In the genomic region with DNA sequence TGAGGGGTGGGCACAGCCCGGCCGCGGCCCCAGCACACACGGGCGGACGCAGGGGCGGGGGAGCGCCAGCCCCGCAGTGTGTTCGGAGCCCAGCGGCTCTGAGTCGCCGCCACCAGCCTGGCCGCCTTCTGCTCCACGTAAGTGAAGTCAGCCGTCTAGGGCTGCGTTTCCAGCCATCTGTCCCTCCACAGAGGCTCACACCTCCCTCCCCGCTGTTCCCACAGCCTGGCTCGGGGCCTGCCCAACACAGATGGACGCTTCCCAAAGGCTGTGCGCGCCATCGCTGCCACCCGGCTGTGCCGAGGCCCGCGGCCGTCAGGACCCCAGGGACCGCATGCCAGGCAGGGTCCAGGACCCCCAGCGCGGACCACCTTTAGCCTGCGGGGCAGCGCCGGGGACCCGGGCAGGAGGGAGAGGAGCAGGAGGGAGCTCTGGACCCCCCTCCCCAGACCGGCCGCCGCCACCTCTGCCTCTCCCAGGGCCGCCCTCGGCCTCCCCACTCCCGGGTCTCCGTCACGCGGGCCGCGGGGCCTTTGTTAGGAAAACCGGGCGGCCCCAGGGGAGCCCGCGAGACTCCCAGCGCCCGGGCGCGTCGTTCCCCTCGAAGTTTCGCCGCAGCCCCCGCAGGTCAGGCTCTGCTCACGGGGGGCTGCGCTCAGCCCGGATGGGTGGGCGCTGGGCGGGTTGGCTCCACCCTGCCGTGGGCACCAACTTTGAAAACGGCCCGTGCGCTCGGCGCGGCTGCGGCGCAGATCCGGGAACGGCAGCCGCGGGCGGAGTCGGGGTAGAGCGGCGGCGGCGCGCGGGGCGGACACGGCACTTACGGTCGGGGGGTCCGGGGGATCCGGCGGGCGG, we compare ENCODE assay signal across 9 cellular contexts. TPM values are rescaled to one million over a fixed set of nuclear protein-coding genes. Genes with fewer than 3 reads are reported as not detected.
DNase-seq lines count a peak whose midpoint lies in the region; ATAC-seq and TF ChIP-seq lines count a peak whose summit lies in the region.
"Had no signal": no experiment of that assay in that cellular context is flagged by ENCODE, and none has a peak within 500 bp of the region (broad histone marks: within the 10 kb centered on the region; RNA-seq: fewer than 3 reads in every experiment).

No MANE protein-coding gene starts in this region.

- in situ Hi-C loops in astrocyte of the cerebellum (cut with HindIII; ENCODE audit: low sequenced_read_pairs): no loop called here

- no peak overlapping the region for H3K27ac ChIP-seq in mesenchymal stem cell (ENCODE audit: low read length, poor library complexity, severe bottlenecking)
- peak overlapping the region; percentile 60 for H3K27ac ChIP-seq in vagina

- H3K9me3 Mint-ChIP-seq in natural killer cell: no peaks in the 10 kb centered on the region
- no peaks in the 10 kb centered on the region for H3K9me3 Mint-ChIP-seq in natural killer cell treated with Interleukin-12 subunit alpha and Interleukin-12 subunit beta and Interleukin-15 and Interleukin-18, amount 100 ng/mL, for 72 hours

- no peak overlapping the region for H3K4ac ChIP-seq in mesenchymal stem cell (ENCODE audit: low read depth in 1 of 2, low read length in 2 of 2)

- no peaks in the 10 kb centered on the region for H3K79me1 ChIP-seq in mesenchymal stem cell (replicated peaks; ENCODE audit: low read length, poor library complexity, severe bottlenecking)

- no peak overlapping the region for H2BK5ac ChIP-seq in mesenchymal stem cell (ENCODE audit: low read depth, low read length, poor library complexity, severe bottlenecking)

- TF ChIP-seq POLR2A in vagina (IDR thresholded peaks at IDR 0.05): no peak

- H4K8ac ChIP-seq in mesenchymal stem cell (ENCODE audit: low read length): no peak overlapping the region

- H3K4me1 ChIP-seq in mesenchymal stem cell (ENCODE audit: control insufficient read depth, insufficient read depth, low read depth, low read length) (peaks cover 12% of the 10 kb centered on the region), vagina (peaks cover 55% of the 10 kb centered on the region)

- H3K18ac ChIP-seq in mesenchymal stem cell (ENCODE audit: low read depth in 1 of 2, low read length in 2 of 2): no peak overlapping the region

- H3K4me3 ChIP-seq in astrocyte of the cerebellum (ENCODE audit: low read depth, low read length) (peak overlapping the region; percentile 7), mesenchymal stem cell (ENCODE audit: insufficient read depth in 1 of 2, low read depth in 1 of 2, low read length in 2 of 2) (peak overlapping the region in 1 of 2 experiments; percentile 39), vagina (peak overlapping the region; percentile 39 to 45)

- TF ChIP-seq CTCF in natural killer cell (IDR thresholded peaks at IDR 0.05): no peak
- TF ChIP-seq CTCF in astrocyte of the cerebellum (IDR thresholded peaks at IDR 0.05; ENCODE audit: low read depth, low read length, missing control alignments): no peak
- no peak for TF ChIP-seq CTCF in vagina (IDR thresholded peaks at IDR 0.05)

- no peak overlapping the region for H2AFZ ChIP-seq in mesenchymal stem cell (ENCODE audit: low read depth, low read length)

- peaks cover 72 to 87% of the 10 kb centered on the region in 2 experiments for H3K27me3 ChIP-seq in mesenchymal stem cell (ENCODE audit: control insufficient read depth in 1 of 2, insufficient read depth in 1 of 2, low read length in 2 of 2)
- H3K27me3 ChIP-seq in vagina: no peaks in the 10 kb centered on the region

- ATAC-seq in natural killer cell: peak in 1 of 3 donors; percentile 5
- ATAC-seq in natural killer cell treated with Interleukin-12 subunit alpha and Interleukin-12 subunit beta and Interleukin-15 and Interleukin-18, amount 100 ng/mL, for 72 hours: no peak
- ATAC-seq in HG03469 (IDR thresholded peaks at IDR 0.05; ENCODE audit: unreplicated experiment): no peak
- ATAC-seq in GM18858 (IDR thresholded peaks at IDR 0.05; ENCODE audit: unreplicated experiment): no peak

- H3K36me3 ChIP-seq in mesenchymal stem cell (ENCODE audit: control insufficient read depth in 1 of 2, insufficient read depth in 2 of 2, low read depth in 1 of 2, low read length in 2 of 2): peaks cover 0 to 2% of the 10 kb centered on the region in 2 experiments
- H3K36me3 ChIP-seq in vagina: no peaks in the 10 kb centered on the region

- H3K14ac ChIP-seq in mesenchymal stem cell (ENCODE audit: low read length in 2 of 2): no peak overlapping the region

- no peaks in the 10 kb centered on the region for H3K9me3 ChIP-seq in mesenchymal stem cell (ENCODE audit: control insufficient read depth, low read length)
- H3K9me3 ChIP-seq in vagina: no peaks in the 10 kb centered on the region

- peak overlapping the region; percentile 51 for H3K4me2 ChIP-seq in mesenchymal stem cell (ENCODE audit: low read length, poor library complexity, severe bottlenecking)

- DNase-seq in natural killer cell (no peak), astrocyte of the cerebellum (ENCODE audit: low read depth) (no peak), mesenchymal stem cell (no peak), vagina (ENCODE audit: extremely low spot score in 2 of 2) (no peak)
- DNase-seq in natural killer cell treated with Interleukin-12 subunit alpha and Interleukin-12 subunit beta and Interleukin-15 and Interleukin-18, amount 100 ng/mL, for 72 hours (ENCODE audit: low spot score): no peak
- DNase-seq in stimulated activated CD4-positive, alpha-beta T cell treated with anti-CD3 and anti-CD28 coated beads, Interleukin-2, amount 100 ng/mL, for 48 hours: no peak

- no peak overlapping the region for H2BK120ac ChIP-seq in mesenchymal stem cell (ENCODE audit: low read depth, low read length)

- no peak overlapping the region for H3K27ac Mint-ChIP-seq in natural killer cell
- no peak overlapping the region for H3K27ac Mint-ChIP-seq in natural killer cell treated with Interleukin-12 subunit alpha and Interleukin-12 subunit beta and Interleukin-15 and Interleukin-18, amount 100 ng/mL, for 72 hours

- H2AK5ac ChIP-seq in mesenchymal stem cell (ENCODE audit: low read length, severe bottlenecking): no peak overlapping the region

- intact Hi-C loops in natural killer cell (cut with micrococcal nuclease) (loop anchor here (5.0 kb wide), 1 partner anchor 227 kb away; no protein-coding TSS in a partner anchor), vagina (cut with DNase I) (loop anchor here (10.0 kb wide), 1 partner anchor 274 kb away; the partner anchor contains the start of gene ZNF778)

- H3K4me3 Mint-ChIP-seq in natural killer cell: peak overlapping the region; percentile 45
- no peak overlapping the region for H3K4me3 Mint-ChIP-seq in natural killer cell treated with Interleukin-12 subunit alpha and Interleukin-12 subunit beta and Interleukin-15 and Interleukin-18, amount 100 ng/mL, for 72 hours

- H3K36me3 Mint-ChIP-seq in natural killer cell: no peaks in the 10 kb centered on the region
- H3K36me3 Mint-ChIP-seq in natural killer cell treated with Interleukin-12 subunit alpha and Interleukin-12 subunit beta and Interleukin-15 and Interleukin-18, amount 100 ng/mL, for 72 hours: no peaks in the 10 kb centered on the region

- H4K91ac ChIP-seq in mesenchymal stem cell (ENCODE audit: low read length): no peak overlapping the region

- H3K9ac ChIP-seq in mesenchymal stem cell (ENCODE audit: low read length): no peak overlapping the region

- H3K4me1 Mint-ChIP-seq in natural killer cell: peaks cover 0 to 6% of the 10 kb centered on the region in 2 donors
- H3K4me1 Mint-ChIP-seq in natural killer cell treated with Interleukin-12 subunit alpha and Interleukin-12 subunit beta and Interleukin-15 and Interleukin-18, amount 100 ng/mL, for 72 hours (ENCODE audit: low read depth in 2 of 2): peaks cover 0 to 6% of the 10 kb centered on the region in 2 donors

- 7% methylated on average over 59 of the region's 93 CpGs for WGBS in mesenchymal stem cell

- H3K23ac ChIP-seq in mesenchymal stem cell (ENCODE audit: low read length in 2 of 2): peak overlapping the region in 1 of 2 experiments; percentile 14

- H2BK15ac ChIP-seq in mesenchymal stem cell (ENCODE audit: low read depth, poor library complexity, severe bottlenecking): no peak overlapping the region

- H2BK12ac ChIP-seq in mesenchymal stem cell (ENCODE audit: low read length in 2 of 2): no peak overlapping the region

- peaks cover 20 to 27% of the 10 kb centered on the region in 2 donors for H3K27me3 Mint-ChIP-seq in natural killer cell (ENCODE audit: low read depth in 2 of 2)
- H3K27me3 Mint-ChIP-seq in natural killer cell treated with Interleukin-12 subunit alpha and Interleukin-12 subunit beta and Interleukin-15 and Interleukin-18, amount 100 ng/mL, for 72 hours: peaks cover 0 to 16% of the 10 kb centered on the region in 2 donors

RNA-seq across cellular contexts. Expression of gene CBFA2T3, which starts 36.6 kb away (rescaled TPM):
- 1 to 10 TPM; 2.5 to 7.8 (median 4.2) TPM for total RNA-seq in natural killer cell
- total RNA-seq in natural killer cell treated with Interleukin-12 subunit alpha and Interleukin-12 subunit beta and Interleukin-15 and Interleukin-18, amount 100 ng/mL, for 72 hours: 1 to 10 TPM; 2.3 to 2.9 TPM
- 0.03 TPM for polyA plus RNA-seq in mesenchymal stem cell (2013, experiment 1 of 2)
- 0.03 TPM for polyA plus RNA-seq in mesenchymal stem cell (2013, experiment 2 of 2)
- 2.7 TPM for total RNA-seq in vagina
- total RNA-seq: fibroblast of villous mesenchyme had no signal
